15 cellular contexts compared by ENCODE assay signal in the genomic region with DNA sequence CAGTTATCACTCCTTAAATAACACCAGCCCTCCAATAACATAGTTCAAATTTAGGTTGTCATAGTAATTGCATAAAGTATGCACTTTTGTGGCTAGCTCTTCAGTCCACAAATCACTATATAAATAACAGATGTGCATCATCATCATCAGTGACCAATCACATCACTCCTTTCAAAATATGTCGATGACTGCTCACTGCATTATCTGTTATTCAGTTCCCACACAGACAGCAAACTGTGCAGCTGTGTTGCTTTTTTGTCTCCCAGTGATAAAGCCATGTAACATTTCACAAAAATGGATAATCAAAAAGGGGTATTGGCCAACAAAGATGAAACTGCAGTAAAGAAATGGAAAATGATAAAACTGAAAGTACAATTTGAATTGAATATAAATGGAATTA.
DNase-seq lines count a peak whose midpoint lies in the region; ATAC-seq and TF ChIP-seq lines count a peak whose summit lies in the region.
"Had no signal": no experiment of that assay in that cellular context is flagged by ENCODE, and none has a peak within 500 bp of the region (broad histone marks: within the 10 kb centered on the region; RNA-seq: fewer than 3 reads in every experiment).

No MANE protein-coding gene starts in this region.

- no peak overlapping the region for H3K27ac Mint-ChIP-seq in MCF 10A (ENCODE audit: low read depth, unreplicated experiment)
- peak overlapping the region; percentile 11 for H3K27ac Mint-ChIP-seq in activated T-helper 17 cell treated with anti-CD3 and anti-CD28 coated beads, Interleukin-2, amount 50 U/mL, for 72 hours

- H3K36me3 Mint-ChIP-seq in MCF 10A (ENCODE audit: insufficient read depth, unreplicated experiment), result peaks cover 20% of the 10 kb centered on the region
- H3K36me3 Mint-ChIP-seq in activated T-helper 17 cell treated with anti-CD3 and anti-CD28 coated beads, Interleukin-2, amount 50 U/mL, for 72 hours (ENCODE audit: low read depth), result peaks cover 84% of the 10 kb centered on the region

- H3K4me1 Mint-ChIP-seq in MCF 10A (ENCODE audit: insufficient read depth, unreplicated experiment), result peaks cover 15% of the 10 kb centered on the region
- H3K4me1 Mint-ChIP-seq in activated T-helper 17 cell treated with anti-CD3 and anti-CD28 coated beads, Interleukin-2, amount 50 U/mL, for 72 hours, result no peaks in the 10 kb centered on the region

- H3K27ac ChIP-seq in breast epithelium, result no peak overlapping the region
- H3K27ac ChIP-seq: ascending aorta had no signal

- intact Hi-C loops in MCF 10A (cut with micrococcal nuclease) (no loop called here), breast epithelium (cut with DNase I; ENCODE audit: low total_unique reads) (no loop called here)

- H3K27me3 Mint-ChIP-seq in MCF 10A (ENCODE audit: insufficient read depth, unreplicated experiment), result no peaks in the 10 kb centered on the region
- H3K27me3 Mint-ChIP-seq in activated T-helper 17 cell treated with anti-CD3 and anti-CD28 coated beads, Interleukin-2, amount 50 U/mL, for 72 hours, result no peaks in the 10 kb centered on the region

- peak; percentile 30 for DNase-seq in MCF 10A (ENCODE audit: unreplicated experiment)
- DNase-seq in breast epithelium (ENCODE audit: low spot score in 2 of 2), result no peak
- DNase-seq in fibroblast of the conjunctiva (ENCODE audit: low read depth), result peak; percentile 83
- no peak for DNase-seq in NCI-H82 treated with DMSO at 0.1 percent for 48 hours (lab: John Stamatoyannopoulos, UW; ENCODE audit: unreplicated experiment)
- DNase-seq in NCI-H2227 treated with DMSO at 0.1 percent for 48 hours (lab: John Stamatoyannopoulos, UW), result no peak
- DNase-seq: AML-193, DMS79 treated with DMSO at 0.1 percent for 48 hours, NCI-H1417, NCI-H748 treated with DMSO at 0.1 percent for 48 hours, occipital lobe, trophoblast cell had no signal

- TF ChIP-seq CTCF in MCF 10A (IDR thresholded peaks at IDR 0.05; ENCODE audit: unreplicated experiment) (no peak), breast epithelium (IDR thresholded peaks at IDR 0.05) (no peak)

- POLR2A ChIA-PET in MCF 10A (lab: Yijun Ruan, JAX), result interaction anchor here (1.3 kb wide), 1 partner anchor 26 kb away, joined by 3 read pairs; no protein-coding TSS in a partner anchor

- no peak overlapping the region for H3K4me3 ChIP-seq in breast epithelium
- H3K4me3 ChIP-seq: ascending aorta had no signal

- CTCF ChIA-PET in MCF 10A (lab: Yijun Ruan, JAX), result interaction anchor here (0.6 to 1.4 kb wide), 4 partner anchors 12 to 706 kb away, joined by 3 to 4 read pairs (median 3); no protein-coding TSS in a partner anchor

- ATAC-seq in activated T-helper 17 cell treated with anti-CD3 and anti-CD28 coated beads, Interleukin-2, amount 50 U/mL, for 72 hours (replicated peaks), result no peak
- ATAC-seq in activated CD4-positive, CD25-positive, alpha-beta regulatory T cell treated with anti-CD3 and anti-CD28 coated beads, Interleukin-2, amount 50 U/mL, for 24 hours, result no peak
- ATAC-seq in HG03039 (IDR thresholded peaks at IDR 0.05; ENCODE audit: unreplicated experiment), result no peak

- H3K9me3 ChIP-seq in breast epithelium, result no peaks in the 10 kb centered on the region
- H3K9me3 ChIP-seq: ascending aorta had no signal

- no peak for TF ChIP-seq POLR2A in breast epithelium (IDR thresholded peaks at IDR 0.05)

- no peaks in the 10 kb centered on the region for H3K27me3 ChIP-seq in breast epithelium
- H3K27me3 ChIP-seq: ascending aorta had no signal

- BruUV-seq in MCF 10A (replicated peaks; lab: Mats Ljungman, UMichigan), result no TSS peak

- no peaks in the 10 kb centered on the region for H3K4me1 ChIP-seq in breast epithelium
- H3K4me1 ChIP-seq: ascending aorta had no signal

- H3K36me3 ChIP-seq in breast epithelium, result no peaks in the 10 kb centered on the region
- H3K36me3 ChIP-seq: ascending aorta had no signal

- H3K9me3 Mint-ChIP-seq in MCF 10A (ENCODE audit: unreplicated experiment), result no peaks in the 10 kb centered on the region
- H3K9me3 Mint-ChIP-seq in activated T-helper 17 cell treated with anti-CD3 and anti-CD28 coated beads, Interleukin-2, amount 50 U/mL, for 72 hours, result no peaks in the 10 kb centered on the region

- no peak overlapping the region for H3K4me3 Mint-ChIP-seq in MCF 10A (ENCODE audit: unreplicated experiment)
- H3K4me3 Mint-ChIP-seq in activated T-helper 17 cell treated with anti-CD3 and anti-CD28 coated beads, Interleukin-2, amount 50 U/mL, for 72 hours, result no peak overlapping the region

Comparison
In these comparisons a context has a peak if more than half of its experiments do, and no peak if none do; other contexts are left out.
1. DNase-seq: peak in MCF 10A (single experiment) and fibroblast of the conjunctiva (single experiment); none in breast epithelium (0 of 2), NCI-H82 treated with DMSO at 0.1 percent for 48 hours (single experiment) and NCI-H2227 treated with DMSO at 0.1 percent for 48 hours (single experiment).